In genomic region chr2:109510136-109511028, GRCh38 we compare ENCODE assay signal across 8 cellular contexts.
DNase-seq lines count a peak whose midpoint lies in the region; ATAC-seq and TF ChIP-seq lines count a peak whose summit lies in the region.

No MANE protein-coding gene starts in this region.

- no TSS peak for BruUV-seq in IMR-90 (replicated peaks; lab: Mats Ljungman, UMichigan)

- H4K91ac ChIP-seq in IMR-90 (ENCODE audit: insufficient read depth, low read depth, low read length) = 0 out of 2 replicates have a peak overlapping the region, but pooled peaks have one; percentile 31

- H3K27me3 ChIP-seq in GM06990 (replicated peaks; ENCODE audit: control insufficient read depth, insufficient read depth, low read length) (no peaks in the 10 kb centered on the region), IMR-90 (ENCODE audit: control insufficient read depth, insufficient read depth, low read length) (no peaks in the 10 kb centered on the region), suprapubic skin (no peaks in the 10 kb centered on the region)

- no peak overlapping the region for H4K5ac ChIP-seq in IMR-90 (ENCODE audit: low read depth, low read length)

- H3K4me3 Mint-ChIP-seq in activated T-helper 1 cell treated with anti-CD3 and anti-CD28 coated beads, Interleukin-12 subunit alpha, Interleukin-12 subunit beta, Interleukin-2, Interleukin-4 antibody, amounts not matched to agents 30 ng/mL and 10 ng/mL and 1 ng/mL, durations not matched to agents 14 hours and 24 hours and 36 hours = no peak overlapping the region

- H3K18ac ChIP-seq in IMR-90 (ENCODE audit: low read depth, low read length) = no peak overlapping the region

- H3K27me3 Mint-ChIP-seq in activated T-helper 1 cell treated with anti-CD3 and anti-CD28 coated beads, Interleukin-12 subunit alpha, Interleukin-12 subunit beta, Interleukin-2, Interleukin-4 antibody, amounts not matched to agents 30 ng/mL and 10 ng/mL and 1 ng/mL, durations not matched to agents 14 hours and 24 hours and 36 hours (ENCODE audit: insufficient read depth) = no peaks in the 10 kb centered on the region

- peak overlapping the region; percentile 89 for H2AK5ac ChIP-seq in IMR-90 (ENCODE audit: low read depth, low read length)

- H2BK5ac ChIP-seq in IMR-90 (ENCODE audit: low read depth, low read length, poor library complexity, severe bottlenecking) = no peak overlapping the region

- H3K27ac Mint-ChIP-seq in activated T-helper 1 cell treated with anti-CD3 and anti-CD28 coated beads, Interleukin-12 subunit alpha, Interleukin-12 subunit beta, Interleukin-2, Interleukin-4 antibody, amounts not matched to agents 30 ng/mL and 10 ng/mL and 1 ng/mL, durations not matched to agents 14 hours and 24 hours and 36 hours = no peak overlapping the region

- peak; percentile 93 for TF ChIP-seq RAD21 in IMR-90 (IDR thresholded peaks at IDR 0.05; ENCODE audit: low read length)

- dilution Hi-C loops in IMR-90 (cut with HindIII; ENCODE audit: low sequenced_read_pairs, unreplicated experiment) = no loop called here

- 71% methylated on average over 4 of the region's 19 CpGs; no CpG with 5 or more reads in 1 of the 2 experiments for WGBS in IMR-90 (ENCODE audit: extremely low coverage in 2 of 2, insufficient read length in 1 of 2), 2 experiments
- 56% methylated on average over 14 of the region's 19 CpGs for WGBS in suprapubic skin

- H3K4ac ChIP-seq in IMR-90 (ENCODE audit: low read depth, low read length) = peak overlapping the region; percentile 67; the same call in 1 of the 2 replicates

- no peak overlapping the region for H4K8ac ChIP-seq in IMR-90 (ENCODE audit: low read depth in 2 of 2, low read length in 2 of 2)

- peaks cover 24% of the 10 kb centered on the region for H3K9me1 ChIP-seq in IMR-90 (ENCODE audit: insufficient read depth, low read length)

- H3K4me2 ChIP-seq in IMR-90 (ENCODE audit: low read depth, low read length) = no peak overlapping the region

- no peak overlapping the region for H3K9ac ChIP-seq in IMR-90 (ENCODE audit: low read depth, low read length)

- peaks cover 9% of the 10 kb centered on the region for H3K4me1 Mint-ChIP-seq in activated T-helper 1 cell treated with anti-CD3 and anti-CD28 coated beads, Interleukin-12 subunit alpha, Interleukin-12 subunit beta, Interleukin-2, Interleukin-4 antibody, amounts not matched to agents 30 ng/mL and 10 ng/mL and 1 ng/mL, durations not matched to agents 14 hours and 24 hours and 36 hours (ENCODE audit: low read depth)

- H3K36me3 ChIP-seq in GM06990 (ENCODE audit: control insufficient read depth, insufficient read depth, low read length) (no peaks in the 10 kb centered on the region), IMR-90 (ENCODE audit: control insufficient read depth, insufficient read depth, low read length) (no peaks in the 10 kb centered on the region), suprapubic skin (no peaks in the 10 kb centered on the region)

- TF ChIP-seq CTCF in GM06990 (IDR thresholded peaks at IDR 0.05; ENCODE audit: insufficient read depth, low read length, poor library complexity, severe bottlenecking) = peak; percentile 96
- TF ChIP-seq CTCF in IMR-90 (conservative IDR thresholded peaks at IDR 0.05; ENCODE audit: low read depth, low read length) = peak; percentile 92
- peak; percentile 93 for TF ChIP-seq CTCF in RWPE1 (conservative IDR thresholded peaks at IDR 0.05; ENCODE audit: low read depth)
- TF ChIP-seq CTCF in suprapubic skin (IDR thresholded peaks at IDR 0.05) = peak; percentile 89 to 91

- intact Hi-C loops in IMR-90 (cut with micrococcal nuclease) = loop anchor here (1.0 to 10.0 kb wide), 6 partner anchors 64 to 582 kb away; no protein-coding TSS in a partner anchor
- intact Hi-C loops in activated T-helper 1 cell treated with anti-CD3 and anti-CD28 coated beads, Interleukin-12 subunit alpha, Interleukin-12 subunit beta, Interleukin-2, Interleukin-4 antibody, amounts not matched to agents 30 ng/mL and 10 ng/mL and 1 ng/mL, durations not matched to agents 14 hours and 24 hours and 36 hours (cut with micrococcal nuclease) = loop anchor here (1.0 to 10.0 kb wide), 6 partner anchors 176 to 653 kb away; no protein-coding TSS in a partner anchor

- no peaks in the 10 kb centered on the region for H3K36me3 Mint-ChIP-seq in activated T-helper 1 cell treated with anti-CD3 and anti-CD28 coated beads, Interleukin-12 subunit alpha, Interleukin-12 subunit beta, Interleukin-2, Interleukin-4 antibody, amounts not matched to agents 30 ng/mL and 10 ng/mL and 1 ng/mL, durations not matched to agents 14 hours and 24 hours and 36 hours (ENCODE audit: low read depth)

- no peak overlapping the region for H3K56ac ChIP-seq in IMR-90 (ENCODE audit: extremely low read depth, insufficient read depth, low read length)

- H3K14ac ChIP-seq in IMR-90 (replicated peaks; ENCODE audit: low read depth, low read length) = no peak overlapping the region

- TF ChIP-seq POLR2A in IMR-90 (IDR thresholded peaks at IDR 0.05; ENCODE audit: low read depth, low read length) (no peak; the same call in 1 of the 2 replicates), suprapubic skin (IDR thresholded peaks at IDR 0.05) (no peak)

- ATAC-seq in IMR-90 (ENCODE audit: low read depth) (peak; percentile 76), HG02763 (IDR thresholded peaks at IDR 0.05; ENCODE audit: unreplicated experiment) (no peak)

- no peak overlapping the region for H3K23ac ChIP-seq in IMR-90 (ENCODE audit: low read depth, low read length)

- H3K4me3 ChIP-seq in GM06990 (replicated peaks; ENCODE audit: low read depth, low read length) (no peak overlapping the region), IMR-90 (ENCODE audit: insufficient read depth, low read depth, low read length) (no peak overlapping the region), suprapubic skin (no peak overlapping the region)

- peak overlapping the region; percentile 71 for H2AFZ ChIP-seq in IMR-90 (replicated peaks; ENCODE audit: low read length, poor library complexity)

- H3K27ac ChIP-seq in IMR-90 (ENCODE audit: insufficient read depth, low read length) (no peak overlapping the region), RWPE1 (no peak overlapping the region), suprapubic skin (no peak overlapping the region)

- H2BK120ac ChIP-seq in IMR-90 (ENCODE audit: low read depth, low read length) = peak overlapping the region; percentile 71

- H3K9me3 ChIP-seq in IMR-90 (ENCODE audit: control insufficient read depth, insufficient read depth, low read length) (no peaks in the 10 kb centered on the region), suprapubic skin (no peaks in the 10 kb centered on the region)

- H2BK20ac ChIP-seq in IMR-90 (ENCODE audit: low read depth, low read length) = peak overlapping the region; percentile 65; the same call in 1 of the 2 replicates

- H3K9me3 Mint-ChIP-seq in activated T-helper 1 cell treated with anti-CD3 and anti-CD28 coated beads, Interleukin-12 subunit alpha, Interleukin-12 subunit beta, Interleukin-2, Interleukin-4 antibody, amounts not matched to agents 30 ng/mL and 10 ng/mL and 1 ng/mL, durations not matched to agents 14 hours and 24 hours and 36 hours = no peaks in the 10 kb centered on the region

- in situ Hi-C loops in IMR-90 (cut with MboI; ENCODE audit: low sequenced_read_pairs) = no loop called here

- POLR2A ChIA-PET in IMR-90 (lab: Charles Lee; ENCODE audit: unreplicated experiment) = no interaction called here
- POLR2A ChIA-PET in RWPE1 (lab: Yijun Ruan, JAX; ENCODE audit: low non-redundant PET) = no interaction called here

- H3K4me1 ChIP-seq in IMR-90 (ENCODE audit: control insufficient read depth, insufficient read depth, low read length) = peaks cover 8% of the 10 kb centered on the region
- peaks cover 22% of the 10 kb centered on the region for H3K4me1 ChIP-seq in suprapubic skin

- H4K20me1 ChIP-seq in IMR-90 (ENCODE audit: insufficient read depth, low read length) = peaks cover 11% of the 10 kb centered on the region

- DNase-seq in GM06990 (ENCODE audit: extremely low read depth, insufficient read length) = peak; percentile 48
- peak; percentile 71 for DNase-seq in IMR-90
- peak; percentile 72 for DNase-seq in RWPE1 (ENCODE audit: low spot score)
- DNase-seq in activated T-helper 1 cell treated with anti-CD3 and anti-CD28 coated beads, Interleukin-12 subunit alpha, Interleukin-12 subunit beta, Interleukin-2, Interleukin-4 antibody, amounts not matched to agents 30 ng/mL and 10 ng/mL and 1 ng/mL, durations not matched to agents 14 hours and 24 hours and 36 hours (ENCODE audit: low spot score) = peak; percentile 51
- DNase-seq in fibroblast of the conjunctiva (ENCODE audit: low read depth) = peak; percentile 63
- peak; percentile 19 for DNase-seq in non-pigmented ciliary epithelial cell (ENCODE audit: low read depth)
- DNase-seq in suprapubic skin (ENCODE audit: low spot score in 2 of 2) = peak in 1 of 2 donors; percentile 87

- 0 out of 4 replicates have a peak, but pooled peaks cover 0 to 6% of the 10 kb centered on the region in 2 experiments for H3K79me1 ChIP-seq in IMR-90 (ENCODE audit: low read depth in 1 of 2, low read length in 2 of 2)

- CTCF ChIA-PET in IMR-90 (lab: Yijun Ruan, JAX) = interaction anchor here (0.6 to 1.4 kb wide), 11 partner anchors 11 to 594 kb away, joined by 3 to 9 read pairs (median 3); no protein-coding TSS in a partner anchor
- CTCF ChIA-PET in RWPE1 (lab: Yijun Ruan, JAX) = interaction anchor here (0.5 to 1.4 kb wide), 34 partner anchors 10 to 1316 kb away, joined by 3 to 13 read pairs (median 3); partner anchors contain the start of genes EDAR and SH3RF3

- TF ChIP-seq EP300 in suprapubic skin (IDR thresholded peaks at IDR 0.05) = no peak

- peak overlapping the region; percentile 84 for H2AK9ac ChIP-seq in IMR-90 (replicated peaks; ENCODE audit: low read depth, low read length, poor library complexity)

- H2BK15ac ChIP-seq in IMR-90 (ENCODE audit: low read depth, low read length) = 0 out of 3 replicates have a peak overlapping the region, but pooled peaks have one; percentile 4

TF ChIP-seq in IMR-90, 13 proteins besides CTCF, POLR2A, EP300 and RAD21:
- TF ChIP-seq BHLHE40 (IDR thresholded peaks at IDR 0.05; ENCODE audit: low read depth, low read length) = no peak
- TF ChIP-seq SMC3 (IDR thresholded peaks at IDR 0.05; ENCODE audit: low read depth, low read length) = peak; percentile 94
- no peak for TF ChIP-seq CHD1 (IDR thresholded peaks at IDR 0.05; ENCODE audit: low read depth, low read length)
- TF ChIP-seq MXI1 (IDR thresholded peaks at IDR 0.05; ENCODE audit: borderline replicate concordance, low read depth, low read length) = no peak
TF ChIP-seq in IMR-90: peak in this region for 1.
